In genomic region chr7:134548877-134549276, GRCh38 we compare ENCODE assay signal across 9 cellular contexts. TPM values are rescaled to one million over a fixed set of nuclear protein-coding genes. Genes with fewer than 3 reads are reported as not detected.
DNase-seq lines count a peak whose midpoint lies in the region; ATAC-seq, FAIRE-seq and TF ChIP-seq lines count a peak whose summit lies in the region.
"Had no signal": no experiment of that assay in that cellular context is flagged by ENCODE, and none has a peak within 500 bp of the region (broad histone marks: within the 10 kb centered on the region; RNA-seq: fewer than 3 reads in every experiment).

Gene AKR1B15 (plus strand): TSS chr7:134549110. CDS start chr7:134564620, 15,510 bp downstream.

- peaks cover 7% of the 10 kb centered on the region for H3K4me1 ChIP-seq in foreskin keratinocyte

- ATAC-seq in GM18505 (IDR thresholded peaks at IDR 0.05; ENCODE audit: unreplicated experiment) (peak; percentile 95), GM21423 (IDR thresholded peaks at IDR 0.05; ENCODE audit: unreplicated experiment) (peak; percentile 82), HG03571 (IDR thresholded peaks at IDR 0.05; ENCODE audit: unreplicated experiment) (peak; percentile 90), foreskin keratinocyte (peak; percentile 69)

- no peak for TF ChIP-seq CTCF in foreskin keratinocyte (conservative IDR thresholded peaks at IDR 0.05)

- DNase-seq in foreskin keratinocyte (no peak), RPMI8226 (no peak), DMS153 (lab: John Stamatoyannopoulos, UW) (no peak), HTR-8/SVneo (ENCODE audit: insufficient read length, low spot score) (no peak)
- DNase-seq in NK-92 treated with Interleukin-12 subunit alpha and Interleukin-12 subunit beta, amount 100 ng/mL, for 24 hours (lab: John Stamatoyannopoulos, UW), result no peak

- FAIRE-seq in HTR-8/SVneo (lab: Jason Lieb, UNC), result no peak

- peak within 1 kb of the TSS; percentile 64 for H3K27ac ChIP-seq in foreskin keratinocyte

- no peaks in the 10 kb centered on the region for H3K27me3 ChIP-seq in foreskin keratinocyte

- no peak for TF ChIP-seq POLR2A in GM18505 (IDR thresholded peaks at IDR 0.05; ENCODE audit: borderline replicate concordance, extremely low read depth, insufficient read depth, insufficient read length)

RNA-seq across cellular contexts. Expression of gene AKR1B15, which starts in this region (rescaled TPM):
- total RNA-seq in foreskin keratinocyte, result not detected in 2 replicates
- polyA plus RNA-seq in foreskin keratinocyte, result not detected in 2 replicates
- total RNA-seq: lower leg skin had no signal

Comparison
In these comparisons a context has a peak if more than half of its experiments do, and no peak if none do; other contexts are left out.
1. Peak in ATAC-seq and H3K27ac ChIP-seq in foreskin keratinocyte; RNA of the gene not detected or under 1 TPM.